Comparison of ENCODE assay signal across 8 cellular contexts in the genomic region with DNA sequence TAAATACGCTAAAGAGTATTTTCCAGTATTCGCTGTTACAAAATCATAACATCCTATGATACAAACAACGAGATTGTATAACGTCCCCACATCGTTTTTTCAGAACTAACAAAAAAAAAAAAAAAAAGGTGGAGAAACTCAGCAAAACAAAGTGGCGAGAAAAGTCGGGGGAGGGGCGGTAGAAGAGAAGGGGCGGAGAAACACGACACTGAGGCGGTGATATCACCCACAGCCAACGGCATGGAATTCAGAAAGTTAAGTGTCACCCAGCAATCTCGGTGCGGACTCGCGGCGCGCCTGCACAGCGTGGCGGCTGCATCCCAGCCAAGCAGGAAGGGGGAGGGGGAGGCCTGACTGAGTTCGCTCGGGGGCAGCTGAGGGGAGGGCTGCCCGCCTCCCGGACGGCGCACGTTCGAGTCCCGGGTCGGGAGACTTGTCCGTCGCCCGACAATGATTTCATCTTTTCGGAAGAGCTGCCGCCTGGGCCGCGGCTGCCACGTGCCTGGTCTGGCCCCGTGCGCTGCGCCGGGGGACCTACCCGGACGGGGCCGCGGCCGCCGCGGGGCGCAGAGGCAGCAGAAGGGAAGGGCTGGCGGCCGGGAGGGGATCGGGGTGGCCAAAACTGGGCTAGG.
DNase-seq lines count a peak whose midpoint lies in the region; ATAC-seq lines count a peak whose summit lies in the region.

No MANE protein-coding gene starts in this region.

- peaks cover 46% of the 10 kb centered on the region for H3K4me1 Mint-ChIP-seq in dendritic cell treated with granulocyte-macrophage colony-stimulating factor and Interleukin-4, amounts not matched to agents 40 ng/mL and 50 ng/mL, for 4 days (ENCODE audit: low read depth)

- no peaks in the 10 kb centered on the region for H3K9me3 Mint-ChIP-seq in dendritic cell treated with granulocyte-macrophage colony-stimulating factor and Interleukin-4, amounts not matched to agents 40 ng/mL and 50 ng/mL, for 4 days

- H3K36me3 Mint-ChIP-seq in dendritic cell treated with granulocyte-macrophage colony-stimulating factor and Interleukin-4, amounts not matched to agents 40 ng/mL and 50 ng/mL, for 4 days (ENCODE audit: low read depth), result peaks cover 24% of the 10 kb centered on the region

- H3K4me3 Mint-ChIP-seq in dendritic cell treated with granulocyte-macrophage colony-stimulating factor and Interleukin-4, amounts not matched to agents 40 ng/mL and 50 ng/mL, for 4 days, result peak overlapping the region; percentile 95

- peak overlapping the region; percentile 97 for H3K27ac Mint-ChIP-seq in dendritic cell treated with granulocyte-macrophage colony-stimulating factor and Interleukin-4, amounts not matched to agents 40 ng/mL and 50 ng/mL, for 4 days

- peaks cover 7% of the 10 kb centered on the region for H3K27me3 Mint-ChIP-seq in dendritic cell treated with granulocyte-macrophage colony-stimulating factor and Interleukin-4, amounts not matched to agents 40 ng/mL and 50 ng/mL, for 4 days

- intact Hi-C loops in dendritic cell treated with granulocyte-macrophage colony-stimulating factor and Interleukin-4, amounts not matched to agents 40 ng/mL and 50 ng/mL, for 4 days (cut with micrococcal nuclease), result loop anchor here (10.0 kb wide), 2 partner anchors 100 to 600 kb away; partner anchors contain the start of genes MAML3 and RAB33B

- ATAC-seq in GM18519 (IDR thresholded peaks at IDR 0.05; ENCODE audit: low FRiP score, unreplicated experiment) (peak; percentile 33), HG03432 (IDR thresholded peaks at IDR 0.05; ENCODE audit: unreplicated experiment) (peak; percentile 45), HG03039 (IDR thresholded peaks at IDR 0.05; ENCODE audit: unreplicated experiment) (no peak)

- DNase-seq in NCI-H69 (lab: John Stamatoyannopoulos, UW) (peak; percentile 91), left kidney (ENCODE audit: low read depth, low spot score) (peak; percentile 96)
- peak; percentile 86 to 89 for DNase-seq in activated CD4-positive, alpha-beta T cell treated with anti-CD3 and anti-CD28 coated beads, Interleukin-2, amount 50 U/mL, for 4 hours
- DNase-seq in stimulated activated CD4-positive, alpha-beta T cell treated with anti-CD3 and anti-CD28 coated beads, Interleukin-1b, Interleukin-23, amount 100 ng/mL, for 24 hours (ENCODE audit: low read depth in 4 of 4, low spot score in 1 of 4), result peak; percentile 47 to 73 (median 58)
